ENCODE assay signal across 26 cellular contexts in the genomic region with DNA sequence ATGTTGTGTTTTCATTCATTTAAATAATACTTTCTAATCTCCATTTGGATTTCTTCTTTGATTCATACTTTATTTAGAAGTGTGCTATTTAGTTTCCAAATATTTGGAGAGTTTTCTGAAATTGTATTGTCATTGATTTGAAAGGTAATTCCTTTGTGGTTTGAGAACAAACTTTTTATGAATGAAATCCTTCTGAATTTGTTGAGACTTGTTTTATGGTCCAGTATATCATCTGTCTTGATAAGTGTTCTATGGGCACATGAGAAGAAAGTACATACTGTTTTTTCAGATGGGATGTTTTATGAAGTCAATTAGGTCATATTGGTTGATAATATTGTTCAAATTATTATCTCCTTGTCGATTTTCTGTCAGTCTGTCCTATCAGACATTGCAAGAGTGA.
"Had no signal": no experiment of that assay in that cellular context is flagged by ENCODE, and none has a peak within 500 bp of the region (broad histone marks: within the 10 kb centered on the region; RNA-seq: fewer than 3 reads in every experiment).

No MANE protein-coding gene starts in this region.

- DNase-seq: colonic mucosa; effector CD8-positive, alpha-beta T cell; endodermal cell; erythroblast; esophagus squamous epithelium; heart left ventricle; kidney; mesendoderm; midbrain; naive thymus-derived CD4-positive, alpha-beta T cell; nucleus accumbens; stimulated activated CD4-positive, alpha-beta T cell treated with anti-CD3 and anti-CD28 coated beads, Interleukin-12 subunit alpha, Interleukin-12 subunit beta, amount 100 ng/mL, for 4 hours; stimulated activated CD4-positive, alpha-beta T cell treated with anti-CD3 and anti-CD28 coated beads, Interleukin-1b, Interleukin-23, amount 100 ng/mL, for 48 hours; stimulated activated CD4-positive, alpha-beta T cell treated with anti-CD3 and anti-CD28 coated beads, Interleukin-4, amount 100 ng/mL, for 1 hour; stimulated activated CD8-positive, alpha-beta memory T cell treated with anti-CD3 and anti-CD28 coated beads, Interleukin-4, amount 100 ng/mL, for 48 hours; stimulated activated naive CD4-positive, alpha-beta T cell; stimulated activated naive CD8-positive, alpha-beta T cell treated with anti-CD3 and anti-CD28 coated beads, Interleukin-15, amount 100 ng/mL, for 72 hours; thyroid gland had no signal

- H3K4me1 ChIP-seq: colonic mucosa, esophagus squamous epithelium, gastroesophageal sphincter, heart left ventricle, prostate gland, right atrium auricular region, thyroid gland had no signal

- H3K4me2 ChIP-seq: hepatocyte, smooth muscle cell had no signal

- H3K36me3 ChIP-seq: colonic mucosa, esophagus squamous epithelium, gastroesophageal sphincter, heart left ventricle, prostate gland, right atrium auricular region, thyroid gland had no signal

- H3K4me3 ChIP-seq: colonic mucosa, esophagus squamous epithelium, gastroesophageal sphincter, heart left ventricle, hepatocyte, lung, prostate gland, right atrium auricular region, smooth muscle cell, thyroid gland had no signal

- H3K27me3 ChIP-seq: colonic mucosa, esophagus squamous epithelium, gastroesophageal sphincter, heart left ventricle, hepatocyte, right atrium auricular region, thyroid gland had no signal

- ATAC-seq: gastroesophageal sphincter; heart left ventricle; left lobe of liver; naive thymus-derived CD4-positive, alpha-beta T cell; sciatic nerve; stimulated activated naive CD8-positive, alpha-beta T cell treated with anti-CD3 and anti-CD28 coated beads, Interleukin-15, amount 100 ng/mL, for 72 hours had no signal

- H2AFZ ChIP-seq: hepatocyte had no signal

- H3K9me3 ChIP-seq: colonic mucosa, gastroesophageal sphincter, prostate gland, right atrium auricular region, thyroid gland had no signal

- H3K79me2 ChIP-seq: hepatocyte had no signal

- H3K27ac ChIP-seq: colonic mucosa, esophagus squamous epithelium, gastroesophageal sphincter, heart left ventricle, hepatocyte, prostate gland, right atrium auricular region, thyroid gland had no signal
